Comparison of ENCODE assay signal across 10 cellular contexts in the genomic region with DNA sequence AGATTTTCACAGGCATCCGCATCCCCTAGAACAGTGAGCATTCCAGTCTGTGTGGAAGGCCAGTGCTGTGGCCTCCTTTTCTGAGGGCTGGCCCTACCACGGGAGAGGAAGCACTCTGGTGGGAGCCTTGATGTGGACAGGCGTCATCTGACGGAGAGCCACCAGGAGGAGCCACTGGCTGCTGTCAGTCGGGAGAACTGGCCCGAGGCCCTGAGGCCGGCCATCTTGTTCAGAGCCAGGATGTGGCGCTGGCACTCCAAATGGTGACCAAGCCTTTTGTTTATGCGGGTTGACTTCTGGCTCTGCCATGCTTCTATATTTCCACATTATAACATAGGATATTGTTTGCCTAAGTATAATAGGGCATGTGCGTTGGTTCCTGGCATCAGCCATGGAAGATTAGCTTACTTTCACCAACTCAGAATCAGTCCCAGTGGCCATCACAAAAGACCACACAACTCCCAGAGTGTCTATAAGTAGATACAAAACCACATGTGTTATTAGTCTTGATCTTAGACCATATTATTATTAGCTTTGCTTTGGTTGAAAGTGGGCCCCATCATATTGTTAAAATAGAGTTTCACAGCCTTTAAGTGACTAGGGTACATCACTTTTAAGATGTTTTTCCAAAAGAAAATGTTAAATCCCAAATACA.
DNase-seq lines count a peak whose midpoint lies in the region; ATAC-seq and TF ChIP-seq lines count a peak whose summit lies in the region.
"Had no signal": no experiment of that assay in that cellular context is flagged by ENCODE, and none has a peak within 500 bp of the region (broad histone marks: within the 10 kb centered on the region; RNA-seq: fewer than 3 reads in every experiment).

No MANE protein-coding gene starts in this region.

- H3K4me1 Mint-ChIP-seq in T-helper 2 cell treated with Interferon-gamma antibody and Interleukin-4, amounts not matched to agents 5 μg/mL and 100 μg/mL, for 36 hours (ENCODE audit: low read depth) = peaks cover 60% of the 10 kb centered on the region

- H3K27ac Mint-ChIP-seq in T-helper 2 cell treated with Interferon-gamma antibody and Interleukin-4, amounts not matched to agents 5 μg/mL and 100 μg/mL, for 36 hours = no peak overlapping the region
- H3K27ac Mint-ChIP-seq: dendritic cell treated with granulocyte-macrophage colony-stimulating factor and Interleukin-4, amounts not matched to agents 40 ng/mL and 50 ng/mL, for 4 days had no signal

- no peaks in the 10 kb centered on the region for H3K27me3 Mint-ChIP-seq in T-helper 2 cell treated with Interferon-gamma antibody and Interleukin-4, amounts not matched to agents 5 μg/mL and 100 μg/mL, for 36 hours (ENCODE audit: low read depth)

- no peak for DNase-seq in AG09309 (ENCODE audit: low read depth)
- DNase-seq in GM10266 (ENCODE audit: extremely low spot score) = no peak
- peak; percentile 55 to 63 for DNase-seq in erythroblast (lab: John Stamatoyannopoulos, UW)
- no peak for DNase-seq in epidermal melanocyte (ENCODE audit: insufficient read length, low spot score)
- no peak for DNase-seq in T-helper 2 cell treated with Interferon-gamma antibody and Interleukin-4, amounts not matched to agents 5 μg/mL and 100 μg/mL, for 36 hours (ENCODE audit: low spot score)
- no peak for DNase-seq in KG1 (lab: John Stamatoyannopoulos, UW)

- no peak for ATAC-seq in GM21367 (IDR thresholded peaks at IDR 0.05; ENCODE audit: unreplicated experiment)

- H3K4me3 Mint-ChIP-seq in T-helper 2 cell treated with Interferon-gamma antibody and Interleukin-4, amounts not matched to agents 5 μg/mL and 100 μg/mL, for 36 hours = no peak overlapping the region
- H3K4me3 Mint-ChIP-seq: dendritic cell treated with granulocyte-macrophage colony-stimulating factor and Interleukin-4, amounts not matched to agents 40 ng/mL and 50 ng/mL, for 4 days had no signal

- TF ChIP-seq POLR2A in erythroblast (IDR thresholded peaks at IDR 0.05; ENCODE audit: low read length) = no peak

- TF ChIP-seq CTCF in AG09309 (IDR thresholded peaks at IDR 0.05; ENCODE audit: control insufficient read depth, insufficient read depth, low read depth, low read length, missing control alignments) (peak; percentile 26), GM10266 (IDR thresholded peaks at IDR 0.05; ENCODE audit: control insufficient read depth, insufficient read depth, low read depth, missing control alignments) (peak; percentile 31)

- H3K4me3 ChIP-seq in AG09309 (ENCODE audit: control insufficient read depth, low read depth, low read length) = no peak overlapping the region
- H3K4me3 ChIP-seq: right atrium auricular region had no signal

- H3K36me3 Mint-ChIP-seq in T-helper 2 cell treated with Interferon-gamma antibody and Interleukin-4, amounts not matched to agents 5 μg/mL and 100 μg/mL, for 36 hours (ENCODE audit: low read depth) = peaks cover 5% of the 10 kb centered on the region

- H3K9me3 Mint-ChIP-seq in T-helper 2 cell treated with Interferon-gamma antibody and Interleukin-4, amounts not matched to agents 5 μg/mL and 100 μg/mL, for 36 hours = no peaks in the 10 kb centered on the region
- H3K9me3 Mint-ChIP-seq: dendritic cell treated with granulocyte-macrophage colony-stimulating factor and Interleukin-4, amounts not matched to agents 40 ng/mL and 50 ng/mL, for 4 days had no signal

TF ChIP-seq in PFSK-1, 5 proteins besides CTCF, POLR2A, EP300 and RAD21:
- TF ChIP-seq SIN3A (IDR thresholded peaks at IDR 0.05; ENCODE audit: borderline replicate concordance, insufficient read depth, low read length) (no peak), FOXP2 (optimal IDR thresholded peaks at IDR 0.05; ENCODE audit: borderline replicate concordance, extremely low read depth, extremely low read length, insufficient read depth) (peak; percentile 22)

Comparison
In these comparisons a context has a peak if more than half of its experiments do, and no peak if none do; other contexts are left out.
1. DNase-seq: peak in erythroblast (2 of 2); none in AG09309 (single experiment), GM10266 (single experiment), epidermal melanocyte (single experiment), T-helper 2 cell treated with Interferon-gamma antibody and Interleukin-4, amounts not matched to agents 5 μg/mL and 100 μg/mL, for 36 hours (single experiment) and KG1 (single experiment).